In the genomic region with DNA sequence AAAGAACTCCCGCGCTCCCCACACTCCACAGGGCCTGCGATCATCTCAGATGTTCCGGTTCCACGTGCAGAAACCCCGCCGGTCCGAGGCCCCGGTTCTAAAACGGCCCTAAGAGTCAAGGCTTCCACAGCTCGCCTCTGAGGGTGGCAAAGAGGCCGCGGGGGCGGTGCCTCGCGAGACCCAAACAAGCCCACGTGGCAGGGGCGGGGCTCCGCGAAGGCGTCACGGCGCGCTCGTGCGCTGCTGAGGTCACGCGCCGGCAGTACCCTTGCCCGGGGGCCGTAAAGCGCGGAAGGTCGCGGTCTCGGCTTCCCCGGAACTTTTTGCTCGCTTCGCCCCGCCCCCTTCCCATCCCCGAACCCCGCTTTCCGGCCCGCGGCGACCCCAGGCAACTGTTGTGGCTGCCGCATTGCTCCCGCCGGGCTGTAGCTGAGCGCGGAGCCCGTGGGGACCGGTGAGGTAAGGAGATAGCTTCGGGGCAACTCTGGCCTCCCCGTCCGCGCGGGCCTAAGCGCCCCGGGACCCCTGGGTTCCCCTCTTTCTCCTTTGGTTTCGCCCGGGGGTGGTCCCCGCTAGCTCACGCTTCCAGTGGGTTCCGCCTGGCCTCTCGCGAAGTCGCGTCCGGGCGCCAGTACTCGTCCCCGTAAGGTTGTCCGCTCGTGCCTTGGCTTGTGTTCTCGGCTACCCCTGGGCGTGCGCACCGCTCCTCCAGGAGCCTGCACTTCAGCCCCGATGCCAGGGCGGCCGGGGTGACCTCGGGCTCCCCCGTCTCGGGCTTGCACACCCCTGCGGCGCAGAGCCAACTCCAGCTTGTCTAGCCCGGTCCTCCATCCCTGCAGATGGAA, we compare ENCODE assay signal across 8 cellular contexts. TPM values are rescaled to one million over a fixed set of nuclear protein-coding genes. Genes with fewer than 3 reads are reported as not detected.
DNase-seq lines count a peak whose midpoint lies in the region; ATAC-seq and TF ChIP-seq lines count a peak whose summit lies in the region.
"Not testable (repeated sequence)": the region's sequence is repeated elsewhere in the genome, so short reads cannot be mapped to it uniquely, and the experiment has no call there.

TSS of gene PDPR (plus strand) at position 351 of the 845 bp plus-strand sequence. CDS start 6,161 bp downstream, outside the sequence.

- H3K9ac ChIP-seq in SU-DHL-6 (ENCODE audit: low read length) = peak within 1 kb of the TSS; percentile 85

- not testable (repeated sequence) for TF ChIP-seq POLR2A in testis (IDR thresholded peaks at IDR 0.05)

- WGBS in testis, 2 donors = 0 to 1% methylated on average over 29 to 52 of the region's 88 CpGs

- H3K9me3 Mint-ChIP-seq in activated naive CD8-positive, alpha-beta T cell treated with anti-CD3 and anti-CD28 coated beads for 36 hours; osteocyte (ENCODE audit: unreplicated experiment): not testable (repeated sequence)

- H3F3A ChIP-seq in SU-DHL-6 (ENCODE audit: insufficient read depth) = not testable (repeated sequence)

- H4K20me1 ChIP-seq in SU-DHL-6 (ENCODE audit: low read depth, low read length) = not testable (repeated sequence)

- H2AFZ ChIP-seq in SU-DHL-6 (ENCODE audit: low read depth, low read length, severe bottlenecking) = peak within 1 kb of the TSS; percentile 76

- H3K36me3 ChIP-seq in SU-DHL-6 (ENCODE audit: low read length); testis (ENCODE audit: low read depth, missing control alignments): not testable (repeated sequence)

- not testable (repeated sequence) for H3K4me1 ChIP-seq in testis

- H3K27ac ChIP-seq in SU-DHL-6 (ENCODE audit: low read depth, low read length) = peak within 1 kb of the TSS; percentile 66
- H3K27ac ChIP-seq in testis = peak within 1 kb of the TSS; percentile 86 to 88

- intact Hi-C loops in Right ventricle myocardium inferior (cut with DNase I); testis (cut with DNase I; ENCODE audit: low total_unique reads): not testable (repeated sequence)

- not testable (repeated sequence) for H3K27me3 ChIP-seq in SU-DHL-6 (ENCODE audit: low read length); testis

- not testable (repeated sequence) for TF ChIP-seq CTCF in GM12865 (IDR thresholded peaks at IDR 0.05; ENCODE audit: insufficient read depth, low read depth, low read length, missing control alignments); SU-DHL-6 (IDR thresholded peaks at IDR 0.05; ENCODE audit: insufficient read depth, low read length, poor library complexity, severe bottlenecking); osteocyte (IDR thresholded peaks at IDR 0.05); testis (IDR thresholded peaks at IDR 0.05)

- ATAC-seq in HG02759 (IDR thresholded peaks at IDR 0.05; ENCODE audit: unreplicated experiment) (peak; percentile 96), Right ventricle myocardium inferior (peak; percentile 98)

- DNase-seq in GM12865 (ENCODE audit: low read depth) (peak; percentile 95), NCI-H128 (lab: John Stamatoyannopoulos, UW; ENCODE audit: unreplicated experiment) (peak; percentile 42), Right ventricle myocardium inferior (ENCODE audit: missing footprints) (peak; percentile 98), osteocyte (ENCODE audit: extremely low spot score, unreplicated experiment) (peak; percentile 97), testis (peak; percentile 96)
- DNase-seq in activated naive CD8-positive, alpha-beta T cell treated with anti-CD3 and anti-CD28 coated beads for 36 hours = peak; percentile 95

- H3K9me2 ChIP-seq in SU-DHL-6 (replicated peaks; ENCODE audit: insufficient read depth, low read length) = not testable (repeated sequence)

- H3K9me3 ChIP-seq in SU-DHL-6 (ENCODE audit: insufficient read depth, low read length); testis: not testable (repeated sequence)

- peak within 1 kb of the TSS; percentile 62 for H3K4me2 ChIP-seq in SU-DHL-6 (ENCODE audit: low read depth, low read length, poor library complexity, severe bottlenecking)

- H3K4me3 Mint-ChIP-seq in activated naive CD8-positive, alpha-beta T cell treated with anti-CD3 and anti-CD28 coated beads for 36 hours = peak within 1 kb of the TSS; percentile 90
- peak within 1 kb of the TSS; percentile 83 for H3K4me3 Mint-ChIP-seq in osteocyte (ENCODE audit: unreplicated experiment)

- H3K4me3 ChIP-seq in GM12865 (ENCODE audit: low read depth, low read length) (peak within 1 kb of the TSS; percentile 60), SU-DHL-6 (ENCODE audit: insufficient read depth, low read length, poor library complexity, severe bottlenecking) (peak within 1 kb of the TSS; percentile 93), testis (peak within 1 kb of the TSS; percentile 65 to 87)

- peaks cover 13% of the 10 kb centered on the region for H3K79me2 ChIP-seq in SU-DHL-6 (ENCODE audit: insufficient read depth, low read length)

- not testable (repeated sequence) for H3K36me3 Mint-ChIP-seq in activated naive CD8-positive, alpha-beta T cell treated with anti-CD3 and anti-CD28 coated beads for 36 hours; osteocyte (ENCODE audit: unreplicated experiment)

- not testable (repeated sequence) for H3K27me3 Mint-ChIP-seq in activated naive CD8-positive, alpha-beta T cell treated with anti-CD3 and anti-CD28 coated beads for 36 hours; osteocyte (ENCODE audit: unreplicated experiment)

- peak within 1 kb of the TSS; percentile 81 for H3K27ac Mint-ChIP-seq in activated naive CD8-positive, alpha-beta T cell treated with anti-CD3 and anti-CD28 coated beads for 36 hours
- peak within 1 kb of the TSS; percentile 86 for H3K27ac Mint-ChIP-seq in osteocyte (ENCODE audit: unreplicated experiment)

- not testable (repeated sequence) for H3K4me1 Mint-ChIP-seq in activated naive CD8-positive, alpha-beta T cell treated with anti-CD3 and anti-CD28 coated beads for 36 hours
- H3K4me1 Mint-ChIP-seq in osteocyte (ENCODE audit: unreplicated experiment) = peaks cover 23% of the 10 kb centered on the region

RNA-seq across cellular contexts. Expression of gene PDPR, which starts in this region (rescaled TPM):
- 10 to 100 TPM; 20.9 to 21.3 TPM for total RNA-seq in activated naive CD8-positive, alpha-beta T cell treated with anti-CD3 and anti-CD28 coated beads for 36 hours
- total RNA-seq in Right ventricle myocardium inferior (17.2 TPM), osteocyte (30.4 and 30.7 TPM in 2 replicates), testis (10 to 100 TPM; 53.6 to 56.0 TPM)
- polyA plus RNA-seq in testis (ENCODE audit: insufficient read depth, low read depth, low replicate concordance) = 28.6 TPM

Comparison
In these comparisons a context has a peak if more than half of its experiments do, and no peak if none do; other contexts are left out.
1. Peak in every context shown above with its lines: DNase-seq, ATAC-seq, H3K4me3 ChIP-seq and H3K27ac ChIP-seq.
2. DNase-seq: peak in every context shown above with its lines; median percentile 98 in Right ventricle myocardium inferior; 97 in osteocyte; 96 in testis; 95 in GM12865; 95 in activated naive CD8-positive, alpha-beta T cell treated with anti-CD3 and anti-CD28 coated beads for 36 hours; 42 in NCI-H128.